23 cellular contexts compared by ENCODE assay signal in the genomic region with DNA sequence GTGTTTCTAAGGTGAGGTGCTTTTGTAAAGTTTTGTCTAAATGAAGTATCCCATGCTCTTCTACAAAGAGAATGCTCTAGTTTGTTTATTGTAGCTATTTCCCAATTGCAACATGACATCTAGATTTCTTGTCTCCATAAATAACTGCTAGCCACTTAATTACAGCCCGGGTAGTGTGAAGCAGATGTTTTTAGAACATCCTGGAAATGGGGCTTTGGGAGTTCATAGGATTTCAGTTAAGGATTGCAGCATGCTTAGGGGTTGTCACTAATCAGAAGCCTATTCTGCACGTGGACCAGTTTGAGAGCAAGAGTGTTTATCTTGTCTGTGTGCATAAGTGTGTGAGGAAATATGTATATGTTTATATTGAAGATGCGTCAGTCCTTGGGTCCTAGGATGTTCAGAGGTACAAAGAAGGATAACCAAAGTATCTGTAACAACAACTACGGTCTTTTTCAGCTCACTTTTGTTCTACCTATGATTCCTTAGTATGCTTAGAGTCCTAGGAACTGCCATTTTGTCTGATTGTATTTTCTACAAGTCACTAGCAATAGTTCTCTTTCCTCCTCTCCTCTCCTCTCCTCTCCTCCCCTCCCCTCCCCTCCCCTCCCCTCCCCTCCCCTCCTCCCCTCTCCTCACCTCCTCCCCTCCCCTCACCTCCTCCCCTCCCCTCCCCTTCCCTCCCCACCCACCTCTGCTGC.
"Had no signal": no experiment of that assay in that cellular context is flagged by ENCODE, and none has a peak within 500 bp of the region (broad histone marks: within the 10 kb centered on the region; RNA-seq: fewer than 3 reads in every experiment).

No MANE protein-coding gene starts in this region.

- ATAC-seq: activated T-cell treated with anti-CD3 and anti-CD28 coated beads, Interleukin-2, amount 50 U/mL, for 4 hours; foreskin keratinocyte; left lung; naive thymus-derived CD8-positive, alpha-beta T cell; T-cell had no signal

- H3K4me3 ChIP-seq: adrenal gland, breast epithelium, colonic mucosa, dorsolateral prefrontal cortex, esophagus muscularis mucosa, left lung, lung, spleen, testis had no signal

- DNase-seq: activated CD4-positive, alpha-beta T cell treated with anti-CD3 and anti-CD28 coated beads, Interleukin-2, amount 10 ng/mL, durations not matched to agents 7 days and 5 days; activated CD4-positive, CD25-positive, alpha-beta regulatory T cell treated with anti-CD3 and anti-CD28 coated beads, Interleukin-2, amount 50 U/mL, for 72 hours; activated CD8-positive, alpha-beta memory T cell treated with anti-CD3 and anti-CD28 coated beads, Interleukin-2, amount 50 U/mL, for 48 hours; activated naive CD4-positive, alpha-beta T cell; activated T-cell treated with anti-CD3 and anti-CD28 coated beads, Interleukin-2, amount 50 U/mL, for 4 hours; adrenal gland; colonic mucosa; dorsolateral prefrontal cortex; foreskin keratinocyte; kidney; naive thymus-derived CD8-positive, alpha-beta T cell; retina; spleen; stimulated activated CD4-positive, alpha-beta T cell treated with anti-CD3 and anti-CD28 coated beads, Interleukin-4, amount 100 ng/mL, for 1 hour; stimulated activated naive CD4-positive, alpha-beta T cell; T-cell; testis; trophoblast cell; WERI-Rb-1 had no signal
